Comparison of ENCODE assay signal across 1 cellular context in the genomic region with DNA sequence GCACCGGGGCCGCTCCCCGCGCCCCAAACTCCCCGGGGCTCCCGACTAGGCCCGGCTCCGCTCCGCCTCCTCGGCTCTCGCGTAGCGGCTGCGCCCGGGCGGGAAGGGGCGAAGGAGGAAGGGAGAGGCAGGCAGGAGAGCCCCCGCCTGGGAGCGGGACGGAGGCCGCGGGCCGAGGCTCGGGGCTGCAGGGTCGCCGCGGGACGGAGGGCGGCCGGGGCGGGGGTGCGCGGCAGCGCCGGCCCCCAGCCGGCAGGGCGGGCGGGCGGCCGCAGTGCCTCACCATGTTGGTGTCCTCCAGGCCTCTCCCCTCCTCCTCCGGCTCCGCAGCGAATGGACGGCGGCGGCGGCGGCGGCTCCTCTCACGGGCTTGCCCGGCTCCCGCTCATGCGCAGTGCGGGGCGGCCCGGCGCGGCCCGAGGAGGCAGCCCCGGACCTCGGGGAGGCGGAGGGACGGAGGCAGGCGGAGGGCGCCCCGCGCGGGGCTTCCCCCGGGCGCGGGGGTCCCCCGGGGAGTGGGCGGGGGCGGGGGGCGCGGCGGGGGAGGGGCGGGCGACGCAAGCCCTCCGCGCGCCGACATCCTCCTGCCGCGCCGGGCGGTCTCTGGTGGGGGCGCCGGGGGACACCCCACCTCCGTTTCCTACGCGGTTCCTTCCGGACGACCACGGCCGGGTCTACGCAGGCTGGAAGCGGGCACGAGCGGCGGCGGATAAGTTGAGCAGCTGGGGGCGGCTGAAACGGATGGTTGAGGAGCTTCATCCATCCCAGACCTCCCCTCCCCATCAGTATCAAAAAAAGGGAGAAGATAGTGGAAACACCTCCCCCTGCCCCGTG.
TF ChIP-seq lines count a peak whose summit lies in the region.

A gene (minus strand): TSS at position 335 of the 834 bp plus-strand sequence. CDS start 49 bp downstream, at position 286.

TF ChIP-seq in K562, 482 proteins besides CTCF, POLR2A, EP300 and RAD21 (continued from another document and continues in another):
- TF ChIP-seq SRSF3 (IDR thresholded peaks at IDR 0.05; ENCODE audit: insufficient read depth, low read length) (no peak), HMG20A (CRISPR knock-in tag; conservative IDR thresholded peaks at IDR 0.05) (no peak), KDM2B (CRISPR knock-in tag; IDR thresholded peaks at IDR 0.05) (no peak), NONO (IDR thresholded peaks at IDR 0.05; ENCODE audit: low read depth in 2 of 2, low read length in 1 of 2) (peak; percentile 45 to 54; a peak in 1 of 4 replicates), ZNF766 (CRISPR knock-in tag; conservative IDR thresholded peaks at IDR 0.05) (no peak), ZNF764 (CRISPR knock-in tag; IDR thresholded peaks at IDR 0.05; ENCODE audit: low read depth) (no peak), SPI1 (IDR thresholded peaks at IDR 0.05; ENCODE audit: borderline replicate concordance, low read depth, low read length) (no peak), ZFX (CRISPR knock-in tag; IDR thresholded peaks at IDR 0.05) (peak; percentile 94), CBX1 (IDR thresholded peaks at IDR 0.05; ENCODE audit: low read depth) (no peak), SIN3B (IDR thresholded peaks at IDR 0.05; ENCODE audit: low read depth) (no peak), TBP (optimal IDR thresholded peaks at IDR 0.05; ENCODE audit: low read depth, low read length) (peak; percentile 72), ZNF121 (CRISPR knock-in tag; conservative IDR thresholded peaks at IDR 0.05) (no peak), SUPT5H (IDR thresholded peaks at IDR 0.05) (no peak), ZSCAN32 (CRISPR knock-in tag; IDR thresholded peaks at IDR 0.05) (no peak), DACH1 (IDR thresholded peaks at IDR 0.05; ENCODE audit: partially characterized antibody) (no peak), HNRNPH1 (optimal IDR thresholded peaks at IDR 0.05; ENCODE audit: low read depth, low read length) (no peak), NCOR1 (IDR thresholded peaks at IDR 0.05) (no peak), FOXM1 (IDR thresholded peaks at IDR 0.05; ENCODE audit: low read depth) (no peak), FOXM1 (CRISPR knock-in tag; IDR thresholded peaks at IDR 0.05; ENCODE audit: low read depth) (no peak), MYBL2 (IDR thresholded peaks at IDR 0.05; ENCODE audit: low read depth) (no peak), MYBL2 (CRISPR knock-in tag; IDR thresholded peaks at IDR 0.05; ENCODE audit: borderline replicate concordance) (no peak), HDAC8 (tag; IDR thresholded peaks at IDR 0.05) (no peak), RB1 (IDR thresholded peaks at IDR 0.05; ENCODE audit: low read depth) (peak; percentile 80), GABPB2 (CRISPR knock-in tag; conservative IDR thresholded peaks at IDR 0.05) (no peak), CCAR2 (IDR thresholded peaks at IDR 0.05; ENCODE audit: low read depth, low read length) (no peak), CREB1 (IDR thresholded peaks at IDR 0.05) (no peak), CREB1 (CRISPR knock-in tag; IDR thresholded peaks at IDR 0.05) (peak; percentile 15; the same call in 1 of the 2 replicates), RBM14 (IDR thresholded peaks at IDR 0.05; ENCODE audit: borderline replicate concordance, insufficient read depth, low read depth, low read length) (no peak), ARNT (IDR thresholded peaks at IDR 0.05) (no peak), ZNF699 (CRISPR knock-in tag; IDR thresholded peaks at IDR 0.05; ENCODE audit: insufficient replicate concordance) (no peak), PURB (CRISPR knock-in tag; IDR thresholded peaks at IDR 0.05; ENCODE audit: low read depth) (no peak), CBX3 (IDR thresholded peaks at IDR 0.05; ENCODE audit: borderline replicate concordance in 1 of 2, low read length in 2 of 2) (no peak)
- TF ChIP-seq, protein P1, sequence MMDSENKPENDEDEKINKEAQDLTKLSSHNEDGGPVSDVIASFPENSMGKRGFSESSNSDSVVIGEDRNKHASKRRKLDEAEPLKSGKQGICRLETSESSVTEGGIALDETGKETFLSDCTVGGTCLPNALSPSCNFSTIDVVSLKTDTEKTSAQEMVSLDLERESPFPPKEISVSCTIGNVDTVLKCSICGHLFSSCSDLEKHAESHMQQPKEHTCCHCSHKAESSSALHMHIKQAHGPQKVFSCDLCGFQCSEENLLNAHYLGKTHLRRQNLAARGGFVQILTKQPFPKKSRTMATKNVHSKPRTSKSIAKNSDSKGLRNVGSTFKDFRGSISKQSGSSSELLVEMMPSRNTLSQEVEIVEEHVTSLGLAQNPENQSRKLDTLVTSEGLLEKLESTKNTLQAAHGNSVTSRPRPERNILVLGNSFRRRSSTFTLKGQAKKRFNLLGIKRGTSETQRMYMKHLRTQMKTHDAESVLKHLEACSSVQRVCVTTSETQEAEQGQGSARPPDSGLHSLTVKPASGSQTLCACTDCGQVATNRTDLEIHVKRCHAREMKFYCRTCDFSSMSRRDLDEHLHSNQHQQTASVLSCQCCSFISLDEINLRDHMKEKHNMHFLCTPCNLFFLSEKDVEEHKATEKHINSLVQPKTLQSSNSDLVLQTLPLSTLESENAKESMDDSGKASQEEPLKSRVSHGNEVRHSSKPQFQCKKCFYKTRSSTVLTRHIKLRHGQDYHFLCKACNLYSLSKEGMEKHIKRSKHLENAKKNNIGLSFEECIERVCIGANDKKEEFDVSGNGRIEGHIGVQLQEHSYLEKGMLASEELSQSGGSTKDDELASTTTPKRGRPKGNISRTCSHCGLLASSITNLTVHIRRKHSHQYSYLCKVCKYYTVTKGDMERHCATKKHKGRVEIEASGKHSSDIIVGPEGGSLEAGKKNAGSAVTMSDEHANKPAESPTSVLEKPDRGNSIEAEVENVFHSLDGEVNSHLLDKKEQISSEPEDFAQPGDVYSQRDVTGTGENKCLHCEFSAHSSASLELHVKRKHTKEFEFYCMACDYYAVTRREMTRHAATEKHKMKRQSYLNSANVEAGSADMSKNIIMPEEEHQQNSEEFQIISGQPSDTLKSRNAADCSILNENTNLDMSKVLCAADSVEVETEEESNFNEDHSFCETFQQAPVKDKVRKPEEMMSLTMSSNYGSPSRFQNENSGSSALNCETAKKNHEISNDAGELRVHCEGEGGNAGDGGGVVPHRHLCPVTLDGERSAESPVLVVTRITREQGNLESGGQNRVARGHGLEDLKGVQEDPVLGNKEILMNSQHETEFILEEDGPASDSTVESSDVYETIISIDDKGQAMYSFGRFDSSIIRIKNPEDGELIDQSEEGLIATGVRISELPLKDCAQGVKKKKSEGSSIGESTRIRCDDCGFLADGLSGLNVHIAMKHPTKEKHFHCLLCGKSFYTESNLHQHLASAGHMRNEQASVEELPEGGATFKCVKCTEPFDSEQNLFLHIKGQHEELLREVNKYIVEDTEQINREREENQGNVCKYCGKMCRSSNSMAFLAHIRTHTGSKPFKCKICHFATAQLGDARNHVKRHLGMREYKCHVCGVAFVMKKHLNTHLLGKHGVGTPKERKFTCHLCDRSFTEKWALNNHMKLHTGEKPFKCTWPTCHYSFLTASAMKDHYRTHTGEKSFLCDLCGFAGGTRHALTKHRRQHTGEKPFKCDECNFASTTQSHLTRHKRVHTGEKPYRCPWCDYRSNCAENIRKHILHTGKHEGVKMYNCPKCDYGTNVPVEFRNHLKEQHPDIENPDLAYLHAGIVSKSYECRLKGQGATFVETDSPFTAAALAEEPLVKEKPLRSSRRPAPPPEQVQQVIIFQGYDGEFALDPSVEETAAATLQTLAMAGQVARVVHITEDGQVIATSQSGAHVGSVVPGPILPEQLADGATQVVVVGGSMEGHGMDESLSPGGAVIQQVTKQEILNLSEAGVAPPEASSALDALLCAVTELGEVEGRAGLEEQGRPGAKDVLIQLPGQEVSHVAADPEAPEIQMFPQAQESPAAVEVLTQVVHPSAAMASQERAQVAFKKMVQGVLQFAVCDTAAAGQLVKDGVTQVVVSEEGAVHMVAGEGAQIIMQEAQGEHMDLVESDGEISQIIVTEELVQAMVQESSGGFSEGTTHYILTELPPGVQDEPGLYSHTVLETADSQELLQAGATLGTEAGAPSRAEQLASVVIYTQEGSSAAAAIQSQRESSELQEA (IDR thresholded peaks at IDR 0.05; ENCODE audit: low read depth) = no peak
- TF ChIP-seq, protein P2, sequence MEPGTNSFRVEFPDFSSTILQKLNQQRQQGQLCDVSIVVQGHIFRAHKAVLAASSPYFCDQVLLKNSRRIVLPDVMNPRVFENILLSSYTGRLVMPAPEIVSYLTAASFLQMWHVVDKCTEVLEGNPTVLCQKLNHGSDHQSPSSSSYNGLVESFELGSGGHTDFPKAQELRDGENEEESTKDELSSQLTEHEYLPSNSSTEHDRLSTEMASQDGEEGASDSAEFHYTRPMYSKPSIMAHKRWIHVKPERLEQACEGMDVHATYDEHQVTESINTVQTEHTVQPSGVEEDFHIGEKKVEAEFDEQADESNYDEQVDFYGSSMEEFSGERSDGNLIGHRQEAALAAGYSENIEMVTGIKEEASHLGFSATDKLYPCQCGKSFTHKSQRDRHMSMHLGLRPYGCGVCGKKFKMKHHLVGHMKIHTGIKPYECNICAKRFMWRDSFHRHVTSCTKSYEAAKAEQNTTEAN (CRISPR knock-in tag; IDR thresholded peaks at IDR 0.05) = no peak
- TF ChIP-seq, protein P3, sequence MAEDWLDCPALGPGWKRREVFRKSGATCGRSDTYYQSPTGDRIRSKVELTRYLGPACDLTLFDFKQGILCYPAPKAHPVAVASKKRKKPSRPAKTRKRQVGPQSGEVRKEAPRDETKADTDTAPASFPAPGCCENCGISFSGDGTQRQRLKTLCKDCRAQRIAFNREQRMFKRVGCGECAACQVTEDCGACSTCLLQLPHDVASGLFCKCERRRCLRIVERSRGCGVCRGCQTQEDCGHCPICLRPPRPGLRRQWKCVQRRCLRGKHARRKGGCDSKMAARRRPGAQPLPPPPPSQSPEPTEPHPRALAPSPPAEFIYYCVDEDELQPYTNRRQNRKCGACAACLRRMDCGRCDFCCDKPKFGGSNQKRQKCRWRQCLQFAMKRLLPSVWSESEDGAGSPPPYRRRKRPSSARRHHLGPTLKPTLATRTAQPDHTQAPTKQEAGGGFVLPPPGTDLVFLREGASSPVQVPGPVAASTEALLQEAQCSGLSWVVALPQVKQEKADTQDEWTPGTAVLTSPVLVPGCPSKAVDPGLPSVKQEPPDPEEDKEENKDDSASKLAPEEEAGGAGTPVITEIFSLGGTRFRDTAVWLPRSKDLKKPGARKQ (CRISPR knock-in tag; IDR thresholded peaks at IDR 0.05) = no peak
- TF ChIP-seq, protein P4, sequence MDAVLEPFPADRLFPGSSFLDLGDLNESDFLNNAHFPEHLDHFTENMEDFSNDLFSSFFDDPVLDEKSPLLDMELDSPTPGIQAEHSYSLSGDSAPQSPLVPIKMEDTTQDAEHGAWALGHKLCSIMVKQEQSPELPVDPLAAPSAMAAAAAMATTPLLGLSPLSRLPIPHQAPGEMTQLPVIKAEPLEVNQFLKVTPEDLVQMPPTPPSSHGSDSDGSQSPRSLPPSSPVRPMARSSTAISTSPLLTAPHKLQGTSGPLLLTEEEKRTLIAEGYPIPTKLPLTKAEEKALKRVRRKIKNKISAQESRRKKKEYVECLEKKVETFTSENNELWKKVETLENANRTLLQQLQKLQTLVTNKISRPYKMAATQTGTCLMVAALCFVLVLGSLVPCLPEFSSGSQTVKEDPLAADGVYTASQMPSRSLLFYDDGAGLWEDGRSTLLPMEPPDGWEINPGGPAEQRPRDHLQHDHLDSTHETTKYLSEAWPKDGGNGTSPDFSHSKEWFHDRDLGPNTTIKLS (IDR thresholded peaks at IDR 0.05; ENCODE audit: borderline replicate concordance, low read depth) = no peak
